8 cellular contexts compared by ENCODE assay signal in the genomic region with DNA sequence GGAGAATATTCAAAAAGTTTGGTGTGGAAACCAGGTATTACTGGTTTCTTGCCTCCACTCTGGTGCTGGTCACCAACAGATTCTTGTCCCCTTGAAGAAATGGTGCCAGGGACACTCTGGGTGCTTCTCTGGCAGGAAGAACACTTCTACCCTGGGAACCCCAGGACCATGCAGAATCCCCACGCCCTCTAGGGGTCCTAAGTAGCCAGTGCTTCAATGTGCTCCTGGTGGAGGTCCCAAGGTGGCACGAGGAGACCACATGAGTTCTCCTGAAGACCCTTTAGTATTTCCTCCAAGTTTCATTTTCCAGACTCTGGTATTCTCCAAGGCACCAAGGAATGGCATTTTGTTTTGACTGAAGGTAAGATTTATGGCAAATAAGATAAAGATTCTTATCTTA.
DNase-seq lines count a peak whose midpoint lies in the region; FAIRE-seq and TF ChIP-seq lines count a peak whose summit lies in the region.
"Had no signal": no experiment of that assay in that cellular context is flagged by ENCODE, and none has a peak within 500 bp of the region (broad histone marks: within the 10 kb centered on the region; RNA-seq: fewer than 3 reads in every experiment).

No MANE protein-coding gene starts in this region.

- H4K91ac ChIP-seq in H9 (ENCODE audit: insufficient read length, low read depth, low read length), result no peak overlapping the region

- WGBS in H9 (ENCODE audit: extremely low coverage, insufficient read length, low lambda C conversion rate), result no CpG with 5 or more reads among the region's 2 CpGs

- H3K27me3 ChIP-seq in H9 (ENCODE audit: insufficient read depth, low read length), result no peaks in the 10 kb centered on the region
- no peaks in the 10 kb centered on the region for H3K27me3 ChIP-seq in OCI-LY3 (ENCODE audit: low read depth, low read length)

- no peak overlapping the region for H4K5ac ChIP-seq in H9 (ENCODE audit: insufficient read length, low read depth, low read length)

- no peaks in the 10 kb centered on the region for H3K27me3 Mint-ChIP-seq in H9 (ENCODE audit: low read depth)
- H3K27me3 Mint-ChIP-seq in activated T-helper 2 cell treated with anti-CD3 and anti-CD28 coated beads, Interferon-gamma antibody, Interleukin-2, Interleukin-4, amounts not matched to agents 10 μg/mL and 5 μg/mL and 100 μg/mL, durations not matched to agents 14 hours and 24 hours and 36 hours (ENCODE audit: low read depth), result no peaks in the 10 kb centered on the region

- peaks cover 0 to 3% of the 10 kb centered on the region in 2 experiments; a peak in 1 of 5 replicates for H3K9me3 Mint-ChIP-seq in H9
- peaks cover 4% of the 10 kb centered on the region for H3K9me3 Mint-ChIP-seq in activated T-helper 2 cell treated with anti-CD3 and anti-CD28 coated beads, Interferon-gamma antibody, Interleukin-2, Interleukin-4, amounts not matched to agents 10 μg/mL and 5 μg/mL and 100 μg/mL, durations not matched to agents 14 hours and 24 hours and 36 hours

- intact Hi-C loops in activated T-helper 2 cell treated with anti-CD3 and anti-CD28 coated beads, Interferon-gamma antibody, Interleukin-2, Interleukin-4, amounts not matched to agents 10 μg/mL and 5 μg/mL and 100 μg/mL, durations not matched to agents 14 hours and 24 hours and 36 hours (cut with micrococcal nuclease), result no loop called here

- H3K36me3 Mint-ChIP-seq in H9 (ENCODE audit: insufficient read depth in 1 of 3, low read depth in 3 of 3), result no peaks in the 10 kb centered on the region
- no peaks in the 10 kb centered on the region for H3K36me3 Mint-ChIP-seq in activated T-helper 2 cell treated with anti-CD3 and anti-CD28 coated beads, Interferon-gamma antibody, Interleukin-2, Interleukin-4, amounts not matched to agents 10 μg/mL and 5 μg/mL and 100 μg/mL, durations not matched to agents 14 hours and 24 hours and 36 hours (ENCODE audit: low read depth)

- no peak overlapping the region for H2BK5ac ChIP-seq in H9 (ENCODE audit: insufficient read length, low read length)

- H3K79me2 ChIP-seq in H9 (ENCODE audit: insufficient read depth, low read length) (no peaks in the 10 kb centered on the region), OCI-LY3 (ENCODE audit: low read length) (no peaks in the 10 kb centered on the region)

- H3K4me1 ChIP-seq in H9 (ENCODE audit: insufficient read depth, low read length) (no peaks in the 10 kb centered on the region), OCI-LY3 (ENCODE audit: low read length) (no peaks in the 10 kb centered on the region)

- no peak for FAIRE-seq in RCC 7860 (lab: Jason Lieb, UNC)

- no peak overlapping the region for H3K27ac Mint-ChIP-seq in H9
- H3K27ac Mint-ChIP-seq in activated T-helper 2 cell treated with anti-CD3 and anti-CD28 coated beads, Interferon-gamma antibody, Interleukin-2, Interleukin-4, amounts not matched to agents 10 μg/mL and 5 μg/mL and 100 μg/mL, durations not matched to agents 14 hours and 24 hours and 36 hours, result no peak overlapping the region
- H3K27ac Mint-ChIP-seq: naive thymus-derived CD4-positive, alpha-beta T cell had no signal

- peaks cover 6 to 10% of the 10 kb centered on the region in 2 experiments for H3K4me1 Mint-ChIP-seq in H9
- H3K4me1 Mint-ChIP-seq in activated T-helper 2 cell treated with anti-CD3 and anti-CD28 coated beads, Interferon-gamma antibody, Interleukin-2, Interleukin-4, amounts not matched to agents 10 μg/mL and 5 μg/mL and 100 μg/mL, durations not matched to agents 14 hours and 24 hours and 36 hours (ENCODE audit: low read depth), result no peaks in the 10 kb centered on the region

- no peak overlapping the region for H3K56ac ChIP-seq in H9 (ENCODE audit: insufficient read length, low read depth, low read length)

- H3K9me3 ChIP-seq in H9 (ENCODE audit: control insufficient read depth, low read depth, low read length) (no peaks in the 10 kb centered on the region), OCI-LY3 (ENCODE audit: insufficient read depth, low read length) (no peaks in the 10 kb centered on the region)

- no peak overlapping the region for H3K4ac ChIP-seq in H9 (ENCODE audit: low read depth, low read length)

- peak; percentile 24 for TF ChIP-seq CTCF in GM10248 (IDR thresholded peaks at IDR 0.05; ENCODE audit: control extremely low read depth, extremely low read depth, low read depth, missing control alignments)
- TF ChIP-seq CTCF in H9 (conservative IDR thresholded peaks at IDR 0.05), result peak; percentile 66
- TF ChIP-seq CTCF in OCI-LY3 (IDR thresholded peaks at IDR 0.05; ENCODE audit: low read depth, low read length), result peak; percentile 64

- CTCF ChIA-PET in GM10248 (lab: Yijun Ruan, JAX), result no interaction called here

- H2BK120ac ChIP-seq in H9 (ENCODE audit: low read depth, low read length, poor library complexity, severe bottlenecking), result no peak overlapping the region

- H3K9ac ChIP-seq in H9 (ENCODE audit: extremely low read depth, insufficient read length, low read length) (no peak overlapping the region), OCI-LY3 (ENCODE audit: low read length) (no peak overlapping the region)

- H3K27ac ChIP-seq in H9 (ENCODE audit: insufficient read length, low read depth, low read length), result no peak overlapping the region
- H3K27ac ChIP-seq in OCI-LY3 (ENCODE audit: low read length), result no peak overlapping the region

- no peaks in the 10 kb centered on the region for H4K20me1 ChIP-seq in H9 (ENCODE audit: control insufficient read depth, insufficient read depth, insufficient read length)
- H4K20me1 ChIP-seq in OCI-LY3 (ENCODE audit: insufficient read depth, low read length), result no peaks in the 10 kb centered on the region

- H3K4me3 ChIP-seq in OCI-LY3 (ENCODE audit: low read length), result no peak overlapping the region

- no peak overlapping the region for H2BK12ac ChIP-seq in H9 (ENCODE audit: insufficient read length, low read depth, low read length)

- H3K4me3 Mint-ChIP-seq in H9, result no peak overlapping the region
- H3K4me3 Mint-ChIP-seq in activated T-helper 2 cell treated with anti-CD3 and anti-CD28 coated beads, Interferon-gamma antibody, Interleukin-2, Interleukin-4, amounts not matched to agents 10 μg/mL and 5 μg/mL and 100 μg/mL, durations not matched to agents 14 hours and 24 hours and 36 hours (ENCODE audit: low read depth), result no peak overlapping the region
- H3K4me3 Mint-ChIP-seq: naive thymus-derived CD4-positive, alpha-beta T cell had no signal

- H3K4me2 ChIP-seq in H9 (ENCODE audit: insufficient read depth, insufficient read length, low read length), result no peak overlapping the region
- H3K4me2 ChIP-seq in OCI-LY3 (ENCODE audit: low read length), result no peak overlapping the region

- no peak overlapping the region for H3K14ac ChIP-seq in H9 (ENCODE audit: insufficient read depth, low read length)

- H3K36me3 ChIP-seq in OCI-LY3 (replicated peaks; ENCODE audit: low read depth, low read length), result no peaks in the 10 kb centered on the region

- H3K23ac ChIP-seq in H9 (ENCODE audit: insufficient read length, low read depth, low read length), result no peak overlapping the region

- no peaks in the 10 kb centered on the region for H3K23me2 ChIP-seq in H9 (ENCODE audit: insufficient read length, low read depth, low read length, poor library complexity, severe bottlenecking)

- DNase-seq in GM10248 (ENCODE audit: extremely low spot score) (peak; percentile 30), H9 (peak; percentile 59), iPS-NIHi11 (ENCODE audit: low spot score) (peak; percentile 67), RCC 7860 (ENCODE audit: low spot score) (no peak)
- no peak for DNase-seq in activated T-helper 2 cell treated with anti-CD3 and anti-CD28 coated beads, Interferon-gamma antibody, Interleukin-2, Interleukin-4, amounts not matched to agents 10 μg/mL and 5 μg/mL and 100 μg/mL, durations not matched to agents 14 hours and 24 hours and 36 hours (ENCODE audit: low spot score)
- DNase-seq in activated CD4-positive, alpha-beta T cell treated with anti-CD3 and anti-CD28 coated beads for 48 hours, result no peak

- H4K8ac ChIP-seq in H9 (replicated peaks; ENCODE audit: insufficient read length, low read depth, low read length), result no peak overlapping the region

- no peaks in the 10 kb centered on the region for H3K79me1 ChIP-seq in H9 (ENCODE audit: insufficient read depth, low read depth, low read length, poor library complexity, severe bottlenecking)

- H2AFZ ChIP-seq in H9 (ENCODE audit: low read length) (no peak overlapping the region), OCI-LY3 (ENCODE audit: low read depth, low read length) (no peak overlapping the region)

- H2BK15ac ChIP-seq in H9 (ENCODE audit: low read depth, low read length), result no peak overlapping the region

- H2AK5ac ChIP-seq in H9 (ENCODE audit: insufficient read length, low read length), result no peak overlapping the region

- H3T11ph ChIP-seq in H9 (ENCODE audit: low read length), result no peak overlapping the region

- no peak overlapping the region for H3K18ac ChIP-seq in H9 (ENCODE audit: insufficient read length, low read depth, low read length)

- POLR2A ChIA-PET in GM10248 (lab: Yijun Ruan, JAX), result no interaction called here

- no peak overlapping the region for H2BK20ac ChIP-seq in H9 (ENCODE audit: low read depth, low read length, poor library complexity, severe bottlenecking)

Comparison
In these comparisons a context has a peak if more than half of its experiments do, and no peak if none do; other contexts are left out.
1. DNase-seq: peak in GM10248 (single experiment), H9 (single experiment) and iPS-NIHi11 (single experiment); none in activated T-helper 2 cell treated with anti-CD3 and anti-CD28 coated beads, Interferon-gamma antibody, Interleukin-2, Interleukin-4, amounts not matched to agents 10 μg/mL and 5 μg/mL and 100 μg/mL, durations not matched to agents 14 hours and 24 hours and 36 hours (single experiment), activated CD4-positive, alpha-beta T cell treated with anti-CD3 and anti-CD28 coated beads for 48 hours (single experiment) and RCC 7860 (single experiment).
2. Peak in every context shown above with its lines, with median percentiles within 50 percentile points of each other: CTCF ChIP-seq.